In genomic region chr18:48663931-48664847, GRCh38 we compare ENCODE assay signal across 1 cellular context.
TF ChIP-seq lines count a peak whose summit lies in the region.

No MANE protein-coding gene starts in this region.

TF ChIP-seq in H1, 55 proteins besides CTCF, POLR2A, EP300 and RAD21 (continued from another document):
- TF ChIP-seq CHD7 (IDR thresholded peaks at IDR 0.05; ENCODE audit: insufficient replicate concordance, low read length) (no peak), EGR1 (IDR thresholded peaks at IDR 0.05; ENCODE audit: borderline replicate concordance, low read depth, low read length) (no peak), YY1 (IDR thresholded peaks at IDR 0.05; ENCODE audit: low read depth, low read length) (0 out of 2 replicates have a peak, but pooled peaks have one; percentile 62)
